ENCODE assay signal across 8 cellular contexts in genomic region chr5:95973793-95974325, GRCh38.
DNase-seq lines count a peak whose midpoint lies in the region; ATAC-seq and TF ChIP-seq lines count a peak whose summit lies in the region.

No MANE protein-coding gene starts in this region.

- H3K9me3 Mint-ChIP-seq in central memory CD8-positive, alpha-beta T cell = no peaks in the 10 kb centered on the region

- peaks cover 16% of the 10 kb centered on the region for H3K27me3 Mint-ChIP-seq in central memory CD8-positive, alpha-beta T cell

- peaks cover 7% of the 10 kb centered on the region for H3K4me1 Mint-ChIP-seq in central memory CD8-positive, alpha-beta T cell

- H3K4me3 Mint-ChIP-seq in central memory CD8-positive, alpha-beta T cell = no peak overlapping the region

- DNase-seq in EH (ENCODE audit: low read depth) = peak; percentile 50
- peak; percentile 59 for DNase-seq in GM20000 (ENCODE audit: low spot score)
- DNase-seq in central memory CD8-positive, alpha-beta T cell (ENCODE audit: low spot score in 2 of 2) = peak in 1 of 2 donors; percentile 34
- no peak for DNase-seq in NCI-H1048 (lab: John Stamatoyannopoulos, UW)
- DNase-seq in T1000 (lab: John Stamatoyannopoulos, UW) = no peak
- DNase-seq in SIG-M5 (lab: John Stamatoyannopoulos, UW) = no peak
- no peak for DNase-seq in NCI-H446 treated with DMSO at 0.1 percent for 48 hours (lab: John Stamatoyannopoulos, UW)

- no peak for TF ChIP-seq CTCF in GM20000 (IDR thresholded peaks at IDR 0.05; ENCODE audit: extremely low read depth, missing control alignments)

- ATAC-seq in HG03565 (IDR thresholded peaks at IDR 0.05; ENCODE audit: unreplicated experiment) = peak; percentile 99
- peak; percentile 96 for ATAC-seq in central memory CD8-positive, alpha-beta T cell (replicated peaks; ENCODE audit: extremely low read depth, poor library complexity, severe bottlenecking)

- H3K36me3 Mint-ChIP-seq in central memory CD8-positive, alpha-beta T cell (ENCODE audit: insufficient read depth) = peaks cover 5% of the 10 kb centered on the region

- peak overlapping the region; percentile 87 for H3K27ac Mint-ChIP-seq in central memory CD8-positive, alpha-beta T cell (ENCODE audit: low read depth)

Comparison
In these comparisons a context has a peak if more than half of its experiments do, and no peak if none do; other contexts are left out.
1. DNase-seq: peak in EH (single experiment) and GM20000 (single experiment); none in NCI-H1048 (single experiment), T1000 (single experiment), SIG-M5 (single experiment) and NCI-H446 treated with DMSO at 0.1 percent for 48 hours (single experiment).